In genomic region chr2:240453461-240454030, GRCh38 we compare ENCODE assay signal across 1 cellular context.
TF ChIP-seq lines count a peak whose summit lies in the region.

No MANE protein-coding gene starts in this region.

TF ChIP-seq in GM23338, 12 proteins besides CTCF, POLR2A, EP300 and RAD21 (continued from another document):
- TF ChIP-seq ZNF462 (CRISPR knock-in tag; IDR thresholded peaks at IDR 0.05) = no peak
- TF ChIP-seq ETS1 (IDR thresholded peaks at IDR 0.05) = no peak
- no peak for TF ChIP-seq EZH2phosphoT487 (IDR thresholded peaks at IDR 0.05; ENCODE audit: unreplicated experiment)
- TF ChIP-seq ZNF114 (CRISPR knock-in tag; IDR thresholded peaks at IDR 0.05) = no peak
- TF ChIP-seq EZH2 (IDR thresholded peaks at IDR 0.05; ENCODE audit: low read depth, unreplicated experiment) = no peak
- no peak for TF ChIP-seq ZNF331 (CRISPR knock-in tag; IDR thresholded peaks at IDR 0.05; ENCODE audit: low read depth)
- no peak for TF ChIP-seq NANOG (IDR thresholded peaks at IDR 0.05; ENCODE audit: borderline replicate concordance)
- no peak for TF ChIP-seq JUNB (IDR thresholded peaks at IDR 0.05; ENCODE audit: unreplicated experiment)
